Comparison of ENCODE assay signal across 10 cellular contexts in genomic region chr19:16088985-16089846, GRCh38. TPM values are rescaled to one million over a fixed set of nuclear protein-coding genes. Genes with fewer than 3 reads are reported as not detected.
DNase-seq lines count a peak whose midpoint lies in the region; ATAC-seq and TF ChIP-seq lines count a peak whose summit lies in the region.
"Had no signal": no experiment of that assay in that cellular context is flagged by ENCODE, and none has a peak within 500 bp of the region (broad histone marks: within the 10 kb centered on the region; RNA-seq: fewer than 3 reads in every experiment).

No MANE protein-coding gene starts in this region.

- H3K4me3 Mint-ChIP-seq in activated naive CD8-positive, alpha-beta T cell treated with anti-CD3 and anti-CD28 coated beads, Interleukin-2, amount 10 ng/mL, durations not matched to agents 7 days and 5 days = no peak overlapping the region
- no peak overlapping the region for H3K4me3 Mint-ChIP-seq in activated naive CD8-positive, alpha-beta T cell treated with anti-CD3 and anti-CD28 coated beads for 36 hours
- H3K4me3 Mint-ChIP-seq in dendritic cell treated with granulocyte-macrophage colony-stimulating factor and Interleukin-4, amounts not matched to agents 40 ng/mL and 50 ng/mL, for 4 days = no peak overlapping the region
- H3K4me3 Mint-ChIP-seq in naive thymus-derived CD8-positive, alpha-beta T cell = no peak overlapping the region

- H3K27ac ChIP-seq in uterus = peak overlapping the region; percentile 22 to 100

- no peak for TF ChIP-seq CTCF in uterus (IDR thresholded peaks at IDR 0.05)

- H3K27ac Mint-ChIP-seq in activated naive CD8-positive, alpha-beta T cell treated with anti-CD3 and anti-CD28 coated beads, Interleukin-2, amount 10 ng/mL, durations not matched to agents 7 days and 5 days = peak overlapping the region; percentile 56
- H3K27ac Mint-ChIP-seq in activated naive CD8-positive, alpha-beta T cell treated with anti-CD3 and anti-CD28 coated beads for 36 hours = no peak overlapping the region
- H3K27ac Mint-ChIP-seq in dendritic cell treated with granulocyte-macrophage colony-stimulating factor and Interleukin-4, amounts not matched to agents 40 ng/mL and 50 ng/mL, for 4 days = peak overlapping the region; percentile 59
- peak overlapping the region in 6 of 10 donors; percentile 27 to 71 (median 42) for H3K27ac Mint-ChIP-seq in naive thymus-derived CD8-positive, alpha-beta T cell

- no peak for ATAC-seq in activated naive CD8-positive, alpha-beta T cell treated with anti-CD3 and anti-CD28 coated beads, Interleukin-2, amount 10 ng/mL, durations not matched to agents 7 days and 5 days (ENCODE audit: low read depth)
- ATAC-seq in naive thymus-derived CD8-positive, alpha-beta T cell = no peak
- ATAC-seq in HG02885 (IDR thresholded peaks at IDR 0.05; ENCODE audit: poor library complexity, unreplicated experiment) (no peak), HG02623 (IDR thresholded peaks at IDR 0.05; ENCODE audit: unreplicated experiment) (no peak), GM18517 (IDR thresholded peaks at IDR 0.05; ENCODE audit: unreplicated experiment) (no peak)

- H3K4me3 ChIP-seq in uterus = no peak overlapping the region

- no peaks in the 10 kb centered on the region for H3K27me3 Mint-ChIP-seq in activated naive CD8-positive, alpha-beta T cell treated with anti-CD3 and anti-CD28 coated beads, Interleukin-2, amount 10 ng/mL, durations not matched to agents 7 days and 5 days
- H3K27me3 Mint-ChIP-seq in activated naive CD8-positive, alpha-beta T cell treated with anti-CD3 and anti-CD28 coated beads for 36 hours = no peaks in the 10 kb centered on the region
- no peaks in the 10 kb centered on the region for H3K27me3 Mint-ChIP-seq in dendritic cell treated with granulocyte-macrophage colony-stimulating factor and Interleukin-4, amounts not matched to agents 40 ng/mL and 50 ng/mL, for 4 days
- no peaks in the 10 kb centered on the region for H3K27me3 Mint-ChIP-seq in naive thymus-derived CD8-positive, alpha-beta T cell

- POLR2A ChIA-PET in activated naive CD8-positive, alpha-beta T cell treated with anti-CD3 and anti-CD28 coated beads, Interleukin-2, amount 10 ng/mL, durations not matched to agents 7 days and 5 days (lab: Charles Lee) = interaction anchor here (6.4 kb wide), 1 partner anchor 15 kb away, joined by 100 read pairs; the partner anchor contains the start of gene TPM4
- POLR2A ChIA-PET in naive thymus-derived CD8-positive, alpha-beta T cell (lab: Charles Lee) = interaction anchor here (0.6 to 1.4 kb wide), 9 partner anchors 10 to 743 kb away, joined by 3 to 7 read pairs (median 4); partner anchors contain the start of genes FAM32A and TPM4

- no peaks in the 10 kb centered on the region for H3K27me3 ChIP-seq in uterus

- no peak for DNase-seq in activated naive CD8-positive, alpha-beta T cell treated with anti-CD3 and anti-CD28 coated beads, Interleukin-2, amount 10 ng/mL, durations not matched to agents 7 days and 5 days
- DNase-seq in activated naive CD8-positive, alpha-beta T cell treated with anti-CD3 and anti-CD28 coated beads for 36 hours = no peak
- DNase-seq in naive thymus-derived CD8-positive, alpha-beta T cell = peak in 1 of 10 donors; percentile 6
- DNase-seq in uterus = no peak
- DNase-seq: NCI-H1048 had no signal

- TF ChIP-seq POLR2A in uterus (IDR thresholded peaks at IDR 0.05) = no peak

- intact Hi-C loops in dendritic cell treated with granulocyte-macrophage colony-stimulating factor and Interleukin-4, amounts not matched to agents 40 ng/mL and 50 ng/mL, for 4 days (cut with micrococcal nuclease) = no loop called here
- intact Hi-C loops in uterus (cut with DNase I; ENCODE audit: low total_unique reads) = no loop called here

- H3K4me1 Mint-ChIP-seq in activated naive CD8-positive, alpha-beta T cell treated with anti-CD3 and anti-CD28 coated beads, Interleukin-2, amount 10 ng/mL, durations not matched to agents 7 days and 5 days = peaks cover 49% of the 10 kb centered on the region
- peaks cover 25% of the 10 kb centered on the region for H3K4me1 Mint-ChIP-seq in activated naive CD8-positive, alpha-beta T cell treated with anti-CD3 and anti-CD28 coated beads for 36 hours
- peaks cover 41% of the 10 kb centered on the region for H3K4me1 Mint-ChIP-seq in dendritic cell treated with granulocyte-macrophage colony-stimulating factor and Interleukin-4, amounts not matched to agents 40 ng/mL and 50 ng/mL, for 4 days (ENCODE audit: low read depth)
- peaks cover 13 to 55% (median 36%) of the 10 kb centered on the region in 4 donors for H3K4me1 Mint-ChIP-seq in naive thymus-derived CD8-positive, alpha-beta T cell

- no peaks in the 10 kb centered on the region for H3K9me3 ChIP-seq in uterus

- peaks cover 62% of the 10 kb centered on the region for H3K36me3 Mint-ChIP-seq in activated naive CD8-positive, alpha-beta T cell treated with anti-CD3 and anti-CD28 coated beads, Interleukin-2, amount 10 ng/mL, durations not matched to agents 7 days and 5 days
- peaks cover 62% of the 10 kb centered on the region for H3K36me3 Mint-ChIP-seq in activated naive CD8-positive, alpha-beta T cell treated with anti-CD3 and anti-CD28 coated beads for 36 hours
- H3K36me3 Mint-ChIP-seq in dendritic cell treated with granulocyte-macrophage colony-stimulating factor and Interleukin-4, amounts not matched to agents 40 ng/mL and 50 ng/mL, for 4 days (ENCODE audit: low read depth) = peaks cover 100% of the 10 kb centered on the region
- peaks cover 0 to 96% (median 36%) of the 10 kb centered on the region in 3 donors for H3K36me3 Mint-ChIP-seq in naive thymus-derived CD8-positive, alpha-beta T cell

- peaks cover 19 to 20% of the 10 kb centered on the region in 2 donors for H3K4me1 ChIP-seq in uterus

- H3K9me3 Mint-ChIP-seq in activated naive CD8-positive, alpha-beta T cell treated with anti-CD3 and anti-CD28 coated beads, Interleukin-2, amount 10 ng/mL, durations not matched to agents 7 days and 5 days = no peaks in the 10 kb centered on the region
- no peaks in the 10 kb centered on the region for H3K9me3 Mint-ChIP-seq in activated naive CD8-positive, alpha-beta T cell treated with anti-CD3 and anti-CD28 coated beads for 36 hours
- H3K9me3 Mint-ChIP-seq in dendritic cell treated with granulocyte-macrophage colony-stimulating factor and Interleukin-4, amounts not matched to agents 40 ng/mL and 50 ng/mL, for 4 days = no peaks in the 10 kb centered on the region
- no peaks in the 10 kb centered on the region for H3K9me3 Mint-ChIP-seq in naive thymus-derived CD8-positive, alpha-beta T cell

- H3K36me3 ChIP-seq in uterus = no peaks in the 10 kb centered on the region

RNA-seq across cellular contexts. Expression of gene TPM4, which starts 12.9 kb away (rescaled TPM):
- 100 to 1,000 TPM; 278 to 282 TPM for total RNA-seq in activated naive CD8-positive, alpha-beta T cell treated with anti-CD3 and anti-CD28 coated beads, Interleukin-2, amount 10 ng/mL, durations not matched to agents 7 days and 5 days
- 100 to 1,000 TPM; 203 to 204 TPM for total RNA-seq in activated naive CD8-positive, alpha-beta T cell treated with anti-CD3 and anti-CD28 coated beads for 36 hours
- total RNA-seq in naive thymus-derived CD8-positive, alpha-beta T cell = 10 to 100 TPM; 57.8 to 60.4 TPM
- 10 to 100 TPM; 27.4 to 30.8 (median 29.3) TPM for polyA plus RNA-seq in naive thymus-derived CD8-positive, alpha-beta T cell
- 100 to 1,000 TPM; 423 to 862 (median 517) TPM for total RNA-seq in uterus

RNA-seq across cellular contexts. Expression of gene RAB8A, which starts 22.5 kb away (rescaled TPM):
- total RNA-seq in activated naive CD8-positive, alpha-beta T cell treated with anti-CD3 and anti-CD28 coated beads, Interleukin-2, amount 10 ng/mL, durations not matched to agents 7 days and 5 days = 100 to 1,000 TPM; 133 to 153 TPM
- 100 to 1,000 TPM; 168 to 169 TPM for total RNA-seq in activated naive CD8-positive, alpha-beta T cell treated with anti-CD3 and anti-CD28 coated beads for 36 hours
- total RNA-seq in naive thymus-derived CD8-positive, alpha-beta T cell = 10 to 100 TPM; 66.5 to 88.3 TPM
- 10 to 100 TPM; 65.6 to 69.8 (median 66.1) TPM for polyA plus RNA-seq in naive thymus-derived CD8-positive, alpha-beta T cell
- total RNA-seq in uterus = 10 to 100 TPM; 13.3 to 67.4 (median 40.7) TPM

RNA-seq across cellular contexts. Expression of gene HSH2D, which starts 54.3 kb away (rescaled TPM):
- 10 to 100 TPM; 72.5 to 80.6 TPM for total RNA-seq in activated naive CD8-positive, alpha-beta T cell treated with anti-CD3 and anti-CD28 coated beads, Interleukin-2, amount 10 ng/mL, durations not matched to agents 7 days and 5 days
- total RNA-seq in activated naive CD8-positive, alpha-beta T cell treated with anti-CD3 and anti-CD28 coated beads for 36 hours = 10 to 100 TPM; 29.6 to 29.8 TPM
- total RNA-seq in naive thymus-derived CD8-positive, alpha-beta T cell = 10 to 100 TPM; 20.5 to 25.2 TPM
- polyA plus RNA-seq in naive thymus-derived CD8-positive, alpha-beta T cell = 1 to 10 TPM; 6.5 to 9.8 (median 6.7) TPM
- 1 to 10 TPM in 3 of 4 donors, not detected in 1; 1.4 to 3.1 (median 2.4) TPM for total RNA-seq in uterus
- total RNA-seq: glomerular endothelial cell had no signal

Comparison
In these comparisons a context has a peak if more than half of its experiments do, and no peak if none do; other contexts are left out.
1. RNA of gene HSH2D, which starts 54.3 kb away (total RNA-seq): 72.5 to 80.6 TPM in activated naive CD8-positive, alpha-beta T cell treated with anti-CD3 and anti-CD28 coated beads, Interleukin-2, amount 10 ng/mL, durations not matched to agents 7 days and 5 days, 29.6 to 29.8 TPM in activated naive CD8-positive, alpha-beta T cell treated with anti-CD3 and anti-CD28 coated beads for 36 hours and 20.5 to 25.2 TPM in naive thymus-derived CD8-positive, alpha-beta T cell; 1.4 to 3.1 TPM in uterus; every median in the first group is over 4 times any median in the second.